1 cellular context compared by ENCODE assay signal in the genomic region with DNA sequence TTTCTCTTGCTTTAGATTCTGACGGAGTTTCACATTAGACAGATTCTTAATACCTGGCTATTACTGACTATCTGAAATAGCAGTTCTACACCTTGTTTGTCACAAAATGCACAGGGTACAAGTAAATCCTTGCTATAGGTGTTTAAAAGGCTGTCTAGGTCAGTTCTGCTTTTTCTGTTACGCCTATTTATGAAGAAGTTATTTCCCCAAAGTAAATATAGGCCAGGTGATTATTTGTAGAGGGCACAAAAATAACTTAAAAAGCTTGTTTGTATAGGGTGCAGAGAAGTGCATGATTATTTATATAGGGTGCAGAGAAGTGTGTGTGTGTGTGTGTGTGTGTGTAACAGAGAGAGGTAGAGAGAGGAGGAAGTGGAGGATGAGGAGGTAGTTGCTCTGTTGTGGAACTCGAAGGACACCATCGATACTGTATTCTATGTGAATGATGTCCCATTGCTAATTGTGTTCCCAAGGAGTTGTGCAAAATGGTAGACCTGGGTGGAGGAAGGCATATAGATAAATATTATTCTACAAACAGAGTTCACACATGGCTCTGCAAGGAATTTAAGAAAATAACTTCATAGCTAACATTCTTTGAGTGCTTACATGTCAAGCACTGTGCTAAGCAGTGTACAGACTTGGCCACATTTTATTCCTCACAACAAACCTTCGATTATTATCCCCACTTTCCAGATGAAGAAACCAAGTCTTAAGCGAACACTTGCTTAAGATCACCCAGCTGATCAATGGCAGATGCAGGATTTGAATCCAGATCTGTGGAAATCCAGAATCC.
TF ChIP-seq lines count a peak whose summit lies in the region.

No MANE protein-coding gene starts in this region.

TF ChIP-seq in IMR-90, 13 proteins besides CTCF, POLR2A, EP300 and RAD21:
- TF ChIP-seq SMC3 (IDR thresholded peaks at IDR 0.05; ENCODE audit: low read depth, low read length): no peak
- no peak for TF ChIP-seq CHD1 (IDR thresholded peaks at IDR 0.05; ENCODE audit: low read depth, low read length)
- TF ChIP-seq, protein P1, sequence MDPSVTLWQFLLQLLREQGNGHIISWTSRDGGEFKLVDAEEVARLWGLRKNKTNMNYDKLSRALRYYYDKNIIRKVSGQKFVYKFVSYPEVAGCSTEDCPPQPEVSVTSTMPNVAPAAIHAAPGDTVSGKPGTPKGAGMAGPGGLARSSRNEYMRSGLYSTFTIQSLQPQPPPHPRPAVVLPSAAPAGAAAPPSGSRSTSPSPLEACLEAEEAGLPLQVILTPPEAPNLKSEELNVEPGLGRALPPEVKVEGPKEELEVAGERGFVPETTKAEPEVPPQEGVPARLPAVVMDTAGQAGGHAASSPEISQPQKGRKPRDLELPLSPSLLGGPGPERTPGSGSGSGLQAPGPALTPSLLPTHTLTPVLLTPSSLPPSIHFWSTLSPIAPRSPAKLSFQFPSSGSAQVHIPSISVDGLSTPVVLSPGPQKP (IDR thresholded peaks at IDR 0.05; ENCODE audit: borderline replicate concordance, low read depth, low read length): no peak
- no peak for TF ChIP-seq RFX5 (IDR thresholded peaks at IDR 0.05; ENCODE audit: low read depth, low read length)
- no peak for TF ChIP-seq FOS (IDR thresholded peaks at IDR 0.05; ENCODE audit: low read depth, low read length)
- TF ChIP-seq MAFK (IDR thresholded peaks at IDR 0.05; ENCODE audit: low read depth, low read length): no peak
- TF ChIP-seq MAZ (IDR thresholded peaks at IDR 0.05; ENCODE audit: borderline replicate concordance, low read depth, low read length): no peak
TF ChIP-seq in IMR-90: peak in this region for 0.
